14 cellular contexts compared by ENCODE assay signal in genomic region chr3:52019352-52020080, GRCh38. TPM values are rescaled to one million over a fixed set of nuclear protein-coding genes. Genes with fewer than 3 reads are reported as not detected.
DNase-seq lines count a peak whose midpoint lies in the region; ATAC-seq and TF ChIP-seq lines count a peak whose summit lies in the region.
"Had no signal": no experiment of that assay in that cellular context is flagged by ENCODE, and none has a peak within 500 bp of the region (broad histone marks: within the 10 kb centered on the region; RNA-seq: fewer than 3 reads in every experiment).

No MANE protein-coding gene starts in this region.

- peak overlapping the region; percentile 18 for H3K27ac ChIP-seq in caudate nucleus (ENCODE audit: low read depth, low read length)
- H3K27ac ChIP-seq in left ventricle myocardium inferior (replicated peaks) = peak overlapping the region; percentile 92
- H3K27ac ChIP-seq in psoas muscle = peak overlapping the region; percentile 92
- H3K27ac ChIP-seq: hepatocyte had no signal

- DNase-seq in caudate nucleus (lab: John Stamatoyannopoulos, UW) (peak in 24 of 61 donors; percentile 18 to 77 (median 37)), left ventricle myocardium inferior (peak; percentile 86), psoas muscle (peak; percentile 75 to 94), NCI-H2196 treated with DMSO at 0.1 percent for 48 hours (lab: John Stamatoyannopoulos, UW; ENCODE audit: unreplicated experiment) (no peak), SIG-M5 treated with dmso at 0.1 percent for 504 hours (lab: John Stamatoyannopoulos, UW; ENCODE audit: unreplicated experiment) (no peak), D341Med (ENCODE audit: low spot score) (no peak)
- DNase-seq: activated CD4-positive, alpha-beta memory T cell treated with anti-CD3 and anti-CD28 coated beads, Interleukin-2, amount 10 ng/mL, durations not matched to agents 7 days and 5 days; activated effector memory CD4-positive, alpha-beta T cell treated with Interleukin-2 at 50 U/mL for 16 hours; CD4-positive, alpha-beta T cell; NCI-H2081; NCI-H82; stimulated activated CD4-positive, alpha-beta T cell treated with anti-CD3 and anti-CD28 coated beads, Interleukin-1b, Interleukin-23, amount 100 ng/mL, for 48 hours had no signal

- intact Hi-C loops in left ventricle myocardium inferior (cut with micrococcal nuclease) (no loop called here), psoas muscle (cut with DNase I) (no loop called here)

- H3K9me3 ChIP-seq in left ventricle myocardium inferior (replicated peaks) (no peaks in the 10 kb centered on the region), psoas muscle (no peaks in the 10 kb centered on the region)

- ATAC-seq in psoas muscle (peak; percentile 72 to 85 (median 74)), HG02798 (IDR thresholded peaks at IDR 0.05; ENCODE audit: poor library complexity, unreplicated experiment) (no peak)

- H3K4me3 ChIP-seq in left ventricle myocardium inferior (peak overlapping the region; percentile 7), psoas muscle (no peak overlapping the region)
- H3K4me3 ChIP-seq: hepatocyte had no signal

- WGBS in psoas muscle, 3 donors = 28 to 39% (median 29%) methylated on average over 16 to 17 of the region's 17 CpGs

- H3K4me1 ChIP-seq in left ventricle myocardium inferior (peaks cover 99% of the 10 kb centered on the region), psoas muscle (peaks cover 75% of the 10 kb centered on the region)

- H3K27me3 ChIP-seq in left ventricle myocardium inferior (ENCODE audit: low read depth) (no peaks in the 10 kb centered on the region), psoas muscle (ENCODE audit: insufficient read depth in 3 of 3, low read length in 2 of 3) (no peaks in the 10 kb centered on the region)
- H3K27me3 ChIP-seq: hepatocyte had no signal

- H3K36me3 ChIP-seq in left ventricle myocardium inferior (no peaks in the 10 kb centered on the region), psoas muscle (ENCODE audit: insufficient read depth in 1 of 2, low read depth in 1 of 2) (no peaks in the 10 kb centered on the region)

- no peak for TF ChIP-seq CTCF in left ventricle myocardium inferior (IDR thresholded peaks at IDR 0.05; ENCODE audit: borderline replicate concordance)
- no peak for TF ChIP-seq CTCF in psoas muscle (IDR thresholded peaks at IDR 0.05)

RNA-seq across cellular contexts. Expression of gene RPL29, which starts 23.8 kb away (rescaled TPM):
- total RNA-seq in left ventricle myocardium inferior (621 TPM), psoas muscle (1,000 to 10,000 TPM; 1,113 to 1,294 (median 1,226) TPM)
- polyA plus RNA-seq in psoas muscle = 1,000 to 10,000 TPM; 2,395 to 2,767 (median 2,598) TPM

RNA-seq across cellular contexts. Expression of gene ACY1, which starts 36.2 kb away (rescaled TPM):
- total RNA-seq in left ventricle myocardium inferior = 20.2 TPM
- total RNA-seq in psoas muscle = 10 to 100 TPM; 29.4 to 56.5 (median 38.5) TPM
- 10 to 100 TPM; 19.9 to 59.3 (median 25.8) TPM for polyA plus RNA-seq in psoas muscle

RNA-seq across cellular contexts. Expression of gene DUSP7, which starts 36.9 kb away (rescaled TPM):
- total RNA-seq in left ventricle myocardium inferior = 23.1 TPM
- 10 to 100 TPM in 3 of 4 donors, 1 to 10 TPM in 1; 9.7 to 31.9 (median 17.1) TPM for total RNA-seq in psoas muscle
- 10 to 100 TPM in 2 of 3 donors, 1 to 10 TPM in 1; 7.4 to 27.6 (median 15.7) TPM for polyA plus RNA-seq in psoas muscle

RNA-seq across cellular contexts. Expression of gene ABHD14A, which starts 44.7 kb away (rescaled TPM):
- total RNA-seq in left ventricle myocardium inferior (25.8 TPM), psoas muscle (10 to 100 TPM; 11.2 to 22.9 (median 15.4) TPM)
- 10 to 100 TPM; 26.4 to 40.6 (median 29.1) TPM for polyA plus RNA-seq in psoas muscle

RNA-seq across cellular contexts. Expression of gene ABHD14B, which starts 45.7 kb away (rescaled TPM):
- total RNA-seq in left ventricle myocardium inferior (14.6 TPM), psoas muscle (10 to 100 TPM in 3 of 4 donors, 1 to 10 TPM in 1; 9.5 to 15.9 (median 15.5) TPM)
- 10 to 100 TPM; 11.7 to 24.8 (median 12.3) TPM for polyA plus RNA-seq in psoas muscle

Comparison
In these comparisons a context has a peak if more than half of its experiments do, and no peak if none do; other contexts are left out.
1. DNase-seq: peak in left ventricle myocardium inferior (single experiment) and psoas muscle (2 of 2); none in NCI-H2196 treated with DMSO at 0.1 percent for 48 hours (single experiment), SIG-M5 treated with dmso at 0.1 percent for 504 hours (single experiment) and D341Med (single experiment).
2. H3K27ac ChIP-seq: peak in every context shown above with its lines; median percentile 92 in left ventricle myocardium inferior; 92 in psoas muscle; 18 in caudate nucleus.